Comparison of ENCODE assay signal across 19 cellular contexts in the genomic region with DNA sequence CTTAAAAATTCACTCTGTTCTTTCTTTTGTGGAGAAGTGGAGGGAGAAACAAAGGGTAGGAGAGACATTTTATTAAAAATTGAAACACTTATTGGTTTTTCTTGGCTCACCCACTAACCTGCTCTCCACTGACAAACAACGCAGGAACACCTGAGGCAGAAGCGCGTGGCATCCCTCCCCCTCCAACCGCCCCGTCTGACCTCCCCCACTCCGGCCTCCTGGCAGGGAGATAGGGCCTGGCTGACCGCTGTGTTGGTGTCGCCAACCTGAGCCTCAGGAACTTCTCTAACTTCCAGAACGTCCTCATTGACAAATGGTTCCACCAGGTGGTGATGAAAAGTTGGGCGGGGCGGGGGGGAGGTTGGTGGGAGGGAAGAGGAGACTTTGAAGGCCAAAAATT. TPM values are rescaled to one million over a fixed set of nuclear protein-coding genes. Genes with fewer than 3 reads are reported as not detected.
"Had no signal": no experiment of that assay in that cellular context is flagged by ENCODE, and none has a peak within 500 bp of the region (broad histone marks: within the 10 kb centered on the region; RNA-seq: fewer than 3 reads in every experiment).

No MANE protein-coding gene starts in this region.

- ATAC-seq: gastrocnemius medialis; left lobe of liver; right lobe of liver; stimulated activated naive B cell treated with anti-CD40 and anti-IgM and Interleukin-4, amounts not matched to agents 10 μg/mL and 1 μg/mL and 100 μg/mL, for 72 hours had no signal

- H3K27ac Mint-ChIP-seq: immature natural killer cell; stimulated activated naive B cell treated with anti-CD40 and anti-IgM and Interleukin-4, amounts not matched to agents 10 μg/mL and 1 μg/mL and 100 μg/mL, for 72 hours had no signal

- H3K27me3 ChIP-seq: adrenal gland, gastrocnemius medialis, right lobe of liver had no signal

- H3K27ac ChIP-seq: adrenal gland, gastrocnemius medialis, neutrophil, right lobe of liver had no signal

- H3K4me3 ChIP-seq: adrenal gland, gastrocnemius medialis, right lobe of liver had no signal

- H3K9me2 ChIP-seq: SK-N-SH had no signal

- H3K4me1 Mint-ChIP-seq: immature natural killer cell had no signal

- H3K4me2 ChIP-seq: SK-N-SH had no signal

- H3K9me3 ChIP-seq: adrenal gland, gastrocnemius medialis, neutrophil, right lobe of liver, SK-N-SH had no signal

- H3K4me3 Mint-ChIP-seq: immature natural killer cell; stimulated activated naive B cell treated with anti-CD40 and anti-IgM and Interleukin-4, amounts not matched to agents 10 μg/mL and 1 μg/mL and 100 μg/mL, for 72 hours had no signal

- H3K9me3 Mint-ChIP-seq: immature natural killer cell; stimulated activated naive B cell treated with anti-CD40 and anti-IgM and Interleukin-4, amounts not matched to agents 10 μg/mL and 1 μg/mL and 100 μg/mL, for 72 hours had no signal

- H3K4me1 ChIP-seq: gastrocnemius medialis, right lobe of liver had no signal

- H3K36me3 ChIP-seq: adrenal gland, gastrocnemius medialis, neutrophil, right lobe of liver had no signal

- DNase-seq: activated CD4-positive, alpha-beta T cell treated with anti-CD3 and anti-CD28 coated beads, Interleukin-2, amount 50 U/mL, for 1 hour; activated CD4-positive, CD25-positive, alpha-beta regulatory T cell; activated naive CD4-positive, alpha-beta T cell treated with anti-CD3 and anti-CD28 coated beads, Interleukin-2, amount 50 U/mL, for 16 hours; central memory CD4-positive, alpha-beta T cell; cortex of kidney; effector CD8-positive, alpha-beta T cell; gastrocnemius medialis; immature natural killer cell; right lobe of liver; stimulated activated CD4-positive, alpha-beta T cell treated with anti-CD3 and anti-CD28 coated beads, Interleukin-2, amount 100 ng/mL, for 24 hours; stimulated activated naive B cell treated with anti-CD40 and anti-IgM and Interleukin-4, amounts not matched to agents 10 μg/mL and 1 μg/mL and 100 μg/mL, for 72 hours; substantia nigra; trophoblast cell had no signal

- H3K36me3 Mint-ChIP-seq: immature natural killer cell; stimulated activated naive B cell treated with anti-CD40 and anti-IgM and Interleukin-4, amounts not matched to agents 10 μg/mL and 1 μg/mL and 100 μg/mL, for 72 hours had no signal

RNA-seq across cellular contexts. Expression of a gene that starts 22.8 kb away (rescaled TPM):
- total RNA-seq: T-helper 1 cell treated with Interleukin-12 subunit alpha and Interleukin-12 subunit beta and Interleukin-4 antibody, amounts not matched to agents 30 ng/mL and 1 ng/mL, for 36 hours had no signal
- polyA plus RNA-seq: immature natural killer cell had no signal

RNA-seq across cellular contexts. Expression of a gene that starts 57.4 kb away (rescaled TPM):
- total RNA-seq: mesenteric fat pad had no signal
- polyA plus RNA-seq: immature natural killer cell had no signal
